Comparison of ENCODE assay signal across 1 cellular context in genomic region chr5:74103131-74104023, GRCh38.
TF ChIP-seq lines count a peak whose summit lies in the region.

No MANE protein-coding gene starts in this region.

TF ChIP-seq in H1, 55 proteins besides CTCF, POLR2A, EP300 and RAD21:
- TF ChIP-seq POU5F1 (IDR thresholded peaks at IDR 0.05; ENCODE audit: low read depth, low read length): no peak
- no peak for TF ChIP-seq CBX8 (IDR thresholded peaks at IDR 0.05; ENCODE audit: borderline replicate concordance, low read depth, low read length)
- no peak for TF ChIP-seq RNF2 (IDR thresholded peaks at IDR 0.05; ENCODE audit: borderline replicate concordance, low read depth, low read length, missing control alignments, poor library complexity, severe bottlenecking)
- TF ChIP-seq JUND (IDR thresholded peaks at IDR 0.05; ENCODE audit: low read length): no peak
- TF ChIP-seq GABPA (IDR thresholded peaks at IDR 0.05; ENCODE audit: borderline replicate concordance, insufficient read depth, low read length): no peak
- TF ChIP-seq CEBPB (IDR thresholded peaks at IDR 0.05; ENCODE audit: low read depth, low read length): no peak
- TF ChIP-seq BCL11A (IDR thresholded peaks at IDR 0.05; ENCODE audit: low read depth in 2 of 2, low read length in 2 of 2): no peak
- TF ChIP-seq, protein P1, sequence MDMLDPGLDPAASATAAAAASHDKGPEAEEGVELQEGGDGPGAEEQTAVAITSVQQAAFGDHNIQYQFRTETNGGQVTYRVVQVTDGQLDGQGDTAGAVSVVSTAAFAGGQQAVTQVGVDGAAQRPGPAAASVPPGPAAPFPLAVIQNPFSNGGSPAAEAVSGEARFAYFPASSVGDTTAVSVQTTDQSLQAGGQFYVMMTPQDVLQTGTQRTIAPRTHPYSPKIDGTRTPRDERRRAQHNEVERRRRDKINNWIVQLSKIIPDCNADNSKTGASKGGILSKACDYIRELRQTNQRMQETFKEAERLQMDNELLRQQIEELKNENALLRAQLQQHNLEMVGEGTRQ (IDR thresholded peaks at IDR 0.05; ENCODE audit: low read length): no peak
- TF ChIP-seq SIN3A (conservative IDR thresholded peaks at IDR 0.05 in 1 of 2, IDR thresholded peaks at IDR 0.05 in 1 of 2; ENCODE audit: low read depth in 1 of 2, low read length in 2 of 2): no peak
- TF ChIP-seq ASH2L (IDR thresholded peaks at IDR 0.05; ENCODE audit: low read length): no peak
- no peak for TF ChIP-seq HDAC6 (IDR thresholded peaks at IDR 0.05; ENCODE audit: low read depth, low read length)
